Comparison of ENCODE assay signal across 12 cellular contexts in the genomic region with DNA sequence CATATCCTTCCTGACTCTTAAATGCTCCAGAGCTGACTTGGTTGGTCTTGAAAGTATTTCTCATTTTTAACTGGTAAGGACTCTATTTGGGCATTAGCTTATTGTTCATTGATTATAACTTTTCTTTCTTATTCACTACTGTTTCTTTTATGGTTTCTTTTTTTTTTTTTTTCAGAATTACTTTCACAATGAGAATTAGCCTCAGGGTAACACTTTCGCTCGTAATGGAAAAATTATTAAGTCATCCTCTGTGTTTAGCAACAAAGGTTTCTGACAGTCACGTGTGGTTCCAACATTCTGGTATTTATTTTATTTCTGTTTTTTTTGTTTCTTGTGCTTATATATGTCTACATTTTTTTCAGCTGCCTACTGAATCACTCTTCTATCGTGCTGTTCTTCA.
A peak's percentile ranks its signal among the peaks of the same experiment; 100 is the strongest.
DNase-seq lines count a peak whose midpoint lies in the region; ATAC-seq and FAIRE-seq lines count a peak whose summit lies in the region.
"Had no signal": no experiment of that assay in that cellular context is flagged by ENCODE, and none has a peak within 500 bp of the region (broad histone marks: within the 10 kb centered on the region; RNA-seq: fewer than 3 reads in every experiment).

No MANE protein-coding gene starts in this region.

- DNase-seq in EL (peak; percentile 8), M059J (ENCODE audit: low read depth) (peak; percentile 1), RCC 7860 (ENCODE audit: low spot score) (no peak), NOMO-1 (lab: John Stamatoyannopoulos, UW; ENCODE audit: unreplicated experiment in 2 of 2) (no peak), HuH-7 (ENCODE audit: low spot score) (no peak)
- no peak for DNase-seq in stimulated activated CD4-positive, alpha-beta T cell treated with anti-CD3 and anti-CD28 coated beads, Interleukin-2, amount 100 ng/mL, for 48 hours
- DNase-seq: cerebellar nuclear complex; head of caudate nucleus; NK-92 treated with Interleukin-12 subunit alpha and Interleukin-12 subunit beta, amount 100 ng/mL, for 24 hours had no signal

- ATAC-seq in GM19372 (IDR thresholded peaks at IDR 0.05; ENCODE audit: low read depth, unreplicated experiment) (peak; percentile 79), HG02884 (IDR thresholded peaks at IDR 0.05; ENCODE audit: unreplicated experiment) (peak; percentile 57)

- no peak for FAIRE-seq in RCC 7860 (lab: Jason Lieb, UNC)
- FAIRE-seq: endothelial cell of umbilical vein had no signal

Comparison
In these comparisons a context has a peak if more than half of its experiments do, and no peak if none do; other contexts are left out.
1. DNase-seq: peak in EL (single experiment) and M059J (single experiment); none in stimulated activated CD4-positive, alpha-beta T cell treated with anti-CD3 and anti-CD28 coated beads, Interleukin-2, amount 100 ng/mL, for 48 hours (0 of 2), RCC 7860 (single experiment), NOMO-1 (0 of 2) and HuH-7 (single experiment).